27 cellular contexts compared by ENCODE assay signal in the genomic region with DNA sequence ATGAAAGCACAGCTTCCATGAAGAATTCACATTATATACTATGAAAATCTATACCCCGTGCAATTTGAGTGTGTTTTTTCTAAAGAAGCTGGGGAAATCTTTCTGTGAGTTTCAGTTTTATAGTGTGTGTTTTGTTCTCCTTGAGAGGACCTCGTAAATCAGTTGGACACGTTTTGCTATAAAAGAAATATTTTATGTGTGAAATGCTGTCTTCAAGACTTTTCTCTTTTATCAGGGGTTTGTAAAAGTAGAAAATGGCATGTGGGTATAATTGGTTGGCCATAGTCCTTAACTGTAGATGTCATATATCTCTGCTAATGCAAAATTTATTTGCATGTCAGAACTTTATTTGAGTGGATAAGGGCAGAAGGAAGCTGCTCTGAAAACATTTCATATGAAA.
DNase-seq lines count a peak whose midpoint lies in the region; ATAC-seq and TF ChIP-seq lines count a peak whose summit lies in the region.
"Had no signal": no experiment of that assay in that cellular context is flagged by ENCODE, and none has a peak within 500 bp of the region (broad histone marks: within the 10 kb centered on the region; RNA-seq: fewer than 3 reads in every experiment).

No MANE protein-coding gene starts in this region.

- H3K27ac ChIP-seq in GM23338 (ENCODE audit: low read depth) (peak overlapping the region; percentile 100), HUES6 (ENCODE audit: low read depth, low read length) (peak overlapping the region; percentile 99; the same call in 1 of the 2 replicates), mesodermal cell (ENCODE audit: low read depth, low read length, severe bottlenecking) (peak overlapping the region; percentile 98), right atrium auricular region (no peak overlapping the region)

- no peaks in the 10 kb centered on the region for H4K20me1 ChIP-seq in GM23338 (replicated peaks; ENCODE audit: insufficient read depth)

- H3K9me2 ChIP-seq in GM23338 (ENCODE audit: insufficient read depth) = peaks cover 5% of the 10 kb centered on the region; the same call in 1 of the 2 replicates

- H3K79me2 ChIP-seq in GM23338 (replicated peaks; ENCODE audit: insufficient read depth) = no peaks in the 10 kb centered on the region

- H3K36me3 ChIP-seq in GM23338 (ENCODE audit: insufficient read depth) = no peaks in the 10 kb centered on the region
- no peaks in the 10 kb centered on the region for H3K36me3 ChIP-seq in HUES6 (ENCODE audit: control insufficient read depth, insufficient read depth, low read length)
- H3K36me3 ChIP-seq in mesodermal cell (ENCODE audit: control insufficient read depth, insufficient read depth, low read length) = no peaks in the 10 kb centered on the region
- H3K36me3 ChIP-seq in right atrium auricular region = no peaks in the 10 kb centered on the region

- H3K4me1 ChIP-seq in GM23338 (ENCODE audit: insufficient read depth) = peaks cover 57% of the 10 kb centered on the region
- peaks cover 79% of the 10 kb centered on the region for H3K4me1 ChIP-seq in HUES6 (ENCODE audit: control insufficient read depth, insufficient read depth, low read length)
- H3K4me1 ChIP-seq in mesodermal cell (ENCODE audit: control insufficient read depth, insufficient read depth, low read length, poor library complexity, severe bottlenecking) = peaks cover 50% of the 10 kb centered on the region
- peaks cover 0 to 3% of the 10 kb centered on the region in 2 donors for H3K4me1 ChIP-seq in right atrium auricular region

- CTCF ChIA-PET in activated CD8-positive, alpha-beta memory T cell treated with anti-CD3 and anti-CD28 coated beads, Interleukin-2, amount 10 ng/mL, durations not matched to agents 7 days and 5 days (lab: Charles Lee) = no interaction called here

- DNase-seq in GM23338 (ENCODE audit: low spot score) (no peak), foreskin melanocyte (no peak), right atrium auricular region (ENCODE audit: low spot score) (no peak)
- DNase-seq in activated CD8-positive, alpha-beta memory T cell treated with anti-CD3 and anti-CD28 coated beads, Interleukin-2, amount 10 ng/mL, durations not matched to agents 7 days and 5 days = no peak
- DNase-seq: CD8-positive, alpha-beta memory T cell; DMS 273 treated with DMSO at 0.1 percent for 48 hours; EL; GDM1; HFFc6; Karpas-422; NCI-H1092 treated with DMSO at 0.1 percent for 48 hours; NCI-H1436; NCI-H187; NCI-H2081 treated with DMSO at 0.1 percent for 48 hours; NCI-H2171; NCI-H226; NCI-H510A; NCI-H69; SHP77 treated with DMSO at 0.1 percent for 48 hours had no signal

- H3K27me3 Mint-ChIP-seq in GM23338 (ENCODE audit: insufficient read depth, low read depth, poor library complexity) (peaks cover 16% of the 10 kb centered on the region), brain (peaks cover 3% of the 10 kb centered on the region)
- no peaks in the 10 kb centered on the region for H3K27me3 Mint-ChIP-seq in activated CD8-positive, alpha-beta memory T cell treated with anti-CD3 and anti-CD28 coated beads, Interleukin-2, amount 10 ng/mL, durations not matched to agents 7 days and 5 days

- H2AFZ ChIP-seq in GM23338 = no peak overlapping the region

- H3K4me3 Mint-ChIP-seq in GM23338 (no peak overlapping the region; the same call in 2 of the 3 replicates), brain (peak overlapping the region in 3 of 5 experiments; percentile 33 to 44 (median 35))
- H3K4me3 Mint-ChIP-seq in activated CD8-positive, alpha-beta memory T cell treated with anti-CD3 and anti-CD28 coated beads, Interleukin-2, amount 10 ng/mL, durations not matched to agents 7 days and 5 days = no peak overlapping the region
- H3K4me3 Mint-ChIP-seq: CD8-positive, alpha-beta memory T cell; HFFc6 had no signal

- H3K36me3 Mint-ChIP-seq in GM23338 (ENCODE audit: low read depth) (peaks cover 18% of the 10 kb centered on the region; the same call in 2 of the 3 replicates), brain (no peaks in the 10 kb centered on the region)
- H3K36me3 Mint-ChIP-seq in activated CD8-positive, alpha-beta memory T cell treated with anti-CD3 and anti-CD28 coated beads, Interleukin-2, amount 10 ng/mL, durations not matched to agents 7 days and 5 days = no peaks in the 10 kb centered on the region
- H3K36me3 Mint-ChIP-seq: CD14-positive monocyte; CD8-positive, alpha-beta memory T cell had no signal

- no peak overlapping the region for H3K4me3 ChIP-seq in GM23338
- no peak overlapping the region for H3K4me3 ChIP-seq in HUES6 (ENCODE audit: low read depth, low read length)
- H3K4me3 ChIP-seq in mesodermal cell (ENCODE audit: extremely low read depth, insufficient read depth, low read length, poor library complexity, severe bottlenecking) = no peak overlapping the region
- H3K4me3 ChIP-seq in right atrium auricular region = no peak overlapping the region
- H3K4me3 ChIP-seq: GM12878 had no signal

- WGBS in mesodermal cell (ENCODE audit: insufficient coverage in 2 of 2), 2 experiments = 82% methylated on average over 2 of the region's 3 CpGs; no CpG with 5 or more reads in 1 of the 2 experiments

- H3K4me2 ChIP-seq in GM23338 = peak overlapping the region; percentile 60; the same call in 1 of the 2 replicates

- peaks cover 16% of the 10 kb centered on the region; the same call in 1 of the 2 replicates for H3F3A ChIP-seq in GM23338 (replicated peaks; ENCODE audit: low read depth)

- no peak for ATAC-seq in GM23338
- ATAC-seq in activated CD8-positive, alpha-beta memory T cell treated with anti-CD3 and anti-CD28 coated beads, Interleukin-2, amount 10 ng/mL, durations not matched to agents 7 days and 5 days = no peak
- ATAC-seq in GM18519 (IDR thresholded peaks at IDR 0.05; ENCODE audit: low FRiP score, unreplicated experiment) = no peak
- ATAC-seq: GM12878, HepG2, Panc1 had no signal

- H3K27ac Mint-ChIP-seq in GM23338 (peak overlapping the region; percentile 99), brain (peak overlapping the region; percentile 59 to 98 (median 95))
- no peak overlapping the region for H3K27ac Mint-ChIP-seq in activated CD8-positive, alpha-beta memory T cell treated with anti-CD3 and anti-CD28 coated beads, Interleukin-2, amount 10 ng/mL, durations not matched to agents 7 days and 5 days
- H3K27ac Mint-ChIP-seq: CD14-positive monocyte; CD8-positive, alpha-beta memory T cell; HFFc6 had no signal

- no peak overlapping the region for H3K9ac ChIP-seq in HUES6 (ENCODE audit: low read length)

- H3K9me3 Mint-ChIP-seq in GM23338 (peaks cover 18% of the 10 kb centered on the region; the same call in 2 of the 3 replicates), brain (no peaks in the 10 kb centered on the region)
- H3K9me3 Mint-ChIP-seq in activated CD8-positive, alpha-beta memory T cell treated with anti-CD3 and anti-CD28 coated beads, Interleukin-2, amount 10 ng/mL, durations not matched to agents 7 days and 5 days (ENCODE audit: low read depth) = no peaks in the 10 kb centered on the region
- H3K9me3 Mint-ChIP-seq: HFFc6 had no signal

- H3K4me1 Mint-ChIP-seq in GM23338 (peaks cover 63% of the 10 kb centered on the region), brain (peaks cover 71% of the 10 kb centered on the region)
- H3K4me1 Mint-ChIP-seq in activated CD8-positive, alpha-beta memory T cell treated with anti-CD3 and anti-CD28 coated beads, Interleukin-2, amount 10 ng/mL, durations not matched to agents 7 days and 5 days = no peaks in the 10 kb centered on the region
- H3K4me1 Mint-ChIP-seq: CD8-positive, alpha-beta memory T cell had no signal

- H3K9me3 ChIP-seq in HUES6 (ENCODE audit: control insufficient read depth, insufficient read depth, low read depth, low read length) = no peaks in the 10 kb centered on the region
- H3K9me3 ChIP-seq in mesodermal cell (ENCODE audit: control insufficient read depth, low read length) = no peaks in the 10 kb centered on the region
- no peaks in the 10 kb centered on the region for H3K9me3 ChIP-seq in right atrium auricular region

- TF ChIP-seq CTCF in GM23338 (conservative IDR thresholded peaks at IDR 0.05; ENCODE audit: low read depth in 2 of 2) = no peak
- no peak for TF ChIP-seq CTCF in brain (conservative IDR thresholded peaks at IDR 0.05)
- TF ChIP-seq CTCF in right atrium auricular region (IDR thresholded peaks at IDR 0.05) = no peak

- no peaks in the 10 kb centered on the region for H3K27me3 ChIP-seq in GM23338 (ENCODE audit: insufficient read depth)
- H3K27me3 ChIP-seq in HUES6 (ENCODE audit: control insufficient read depth, insufficient read depth, low read length) = no peaks in the 10 kb centered on the region
- no peaks in the 10 kb centered on the region for H3K27me3 ChIP-seq in right atrium auricular region

TF ChIP-seq in GM23338, 12 proteins besides CTCF, POLR2A, EP300 and RAD21 (continues in another document):
- TF ChIP-seq STAT1 (IDR thresholded peaks at IDR 0.05; ENCODE audit: unreplicated experiment) = no peak
- TF ChIP-seq, protein P1, sequence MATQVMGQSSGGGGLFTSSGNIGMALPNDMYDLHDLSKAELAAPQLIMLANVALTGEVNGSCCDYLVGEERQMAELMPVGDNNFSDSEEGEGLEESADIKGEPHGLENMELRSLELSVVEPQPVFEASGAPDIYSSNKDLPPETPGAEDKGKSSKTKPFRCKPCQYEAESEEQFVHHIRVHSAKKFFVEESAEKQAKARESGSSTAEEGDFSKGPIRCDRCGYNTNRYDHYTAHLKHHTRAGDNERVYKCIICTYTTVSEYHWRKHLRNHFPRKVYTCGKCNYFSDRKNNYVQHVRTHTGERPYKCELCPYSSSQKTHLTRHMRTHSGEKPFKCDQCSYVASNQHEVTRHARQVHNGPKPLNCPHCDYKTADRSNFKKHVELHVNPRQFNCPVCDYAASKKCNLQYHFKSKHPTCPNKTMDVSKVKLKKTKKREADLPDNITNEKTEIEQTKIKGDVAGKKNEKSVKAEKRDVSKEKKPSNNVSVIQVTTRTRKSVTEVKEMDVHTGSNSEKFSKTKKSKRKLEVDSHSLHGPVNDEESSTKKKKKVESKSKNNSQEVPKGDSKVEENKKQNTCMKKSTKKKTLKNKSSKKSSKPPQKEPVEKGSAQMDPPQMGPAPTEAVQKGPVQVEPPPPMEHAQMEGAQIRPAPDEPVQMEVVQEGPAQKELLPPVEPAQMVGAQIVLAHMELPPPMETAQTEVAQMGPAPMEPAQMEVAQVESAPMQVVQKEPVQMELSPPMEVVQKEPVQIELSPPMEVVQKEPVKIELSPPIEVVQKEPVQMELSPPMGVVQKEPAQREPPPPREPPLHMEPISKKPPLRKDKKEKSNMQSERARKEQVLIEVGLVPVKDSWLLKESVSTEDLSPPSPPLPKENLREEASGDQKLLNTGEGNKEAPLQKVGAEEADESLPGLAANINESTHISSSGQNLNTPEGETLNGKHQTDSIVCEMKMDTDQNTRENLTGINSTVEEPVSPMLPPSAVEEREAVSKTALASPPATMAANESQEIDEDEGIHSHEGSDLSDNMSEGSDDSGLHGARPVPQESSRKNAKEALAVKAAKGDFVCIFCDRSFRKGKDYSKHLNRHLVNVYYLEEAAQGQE (IDR thresholded peaks at IDR 0.05; ENCODE audit: unreplicated experiment) = no peak
- TF ChIP-seq JUNB (IDR thresholded peaks at IDR 0.05; ENCODE audit: unreplicated experiment) = no peak
- no peak for TF ChIP-seq ZNF331 (CRISPR knock-in tag; IDR thresholded peaks at IDR 0.05; ENCODE audit: low read depth)

Comparison
In these comparisons a context has a peak if more than half of its experiments do, and no peak if none do; other contexts are left out.
1. H3K27ac ChIP-seq: peak in GM23338 (single experiment), HUES6 (single experiment) and mesodermal cell (single experiment); none in right atrium auricular region (0 of 2).
2. H3K4me3 Mint-ChIP-seq: peak in brain (3 of 5); none in GM23338 (single experiment) and activated CD8-positive, alpha-beta memory T cell treated with anti-CD3 and anti-CD28 coated beads, Interleukin-2, amount 10 ng/mL, durations not matched to agents 7 days and 5 days (single experiment).